Comparison of ENCODE assay signal across 33 cellular contexts in the genomic region with DNA sequence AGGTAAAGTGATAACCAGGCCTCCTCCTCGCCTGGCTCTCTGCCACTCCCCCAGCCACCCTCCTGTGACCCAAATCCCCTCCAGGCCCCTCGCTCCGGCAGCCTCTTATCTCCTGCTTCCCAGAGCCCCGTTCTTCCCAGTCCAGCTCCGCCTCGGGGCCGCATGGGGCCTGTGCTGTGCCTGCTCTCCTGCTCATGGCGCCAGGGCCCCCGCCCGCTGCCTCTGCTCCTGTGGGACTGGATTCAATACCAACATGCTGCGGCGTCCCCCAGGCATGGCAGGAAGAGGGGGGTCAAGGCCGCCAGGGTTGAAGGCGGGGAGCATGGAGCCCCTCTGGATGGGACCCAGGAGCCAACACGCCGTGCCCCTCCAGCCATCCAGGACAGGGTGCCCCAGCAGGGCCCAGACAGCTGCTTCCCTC.
DNase-seq lines count a peak whose midpoint lies in the region; ATAC-seq and TF ChIP-seq lines count a peak whose summit lies in the region.
"Had no signal": no experiment of that assay in that cellular context is flagged by ENCODE, and none has a peak within 500 bp of the region (broad histone marks: within the 10 kb centered on the region; RNA-seq: fewer than 3 reads in every experiment).

No MANE protein-coding gene starts in this region.

- H3K4ac ChIP-seq in mesendoderm (ENCODE audit: low read depth, low read length): no peak overlapping the region

- in situ Hi-C loops in G401 (cut with HindIII; ENCODE audit: low sequenced_read_pairs): no loop called here

- no peak overlapping the region for H3K23ac ChIP-seq in mesendoderm (ENCODE audit: low read length)

- no peak for ATAC-seq in HG03342 (IDR thresholded peaks at IDR 0.05; ENCODE audit: unreplicated experiment)
- ATAC-seq: HCT116; left colon; stimulated activated memory B cell treated with anti-CD40 and anti-IgM and Interleukin-4, amounts not matched to agents 10 μg/mL and 1 μg/mL and 100 μg/mL, for 72 hours had no signal

- peak; percentile 96 for DNase-seq in BE2C
- peak; percentile 37 for DNase-seq in G401 (ENCODE audit: low spot score)
- peak; percentile 26 for DNase-seq in cerebellum (ENCODE audit: low spot score)
- DNase-seq in mesendoderm: peak; percentile 66
- no peak for DNase-seq in Ammon's horn (ENCODE audit: low spot score)
- no peak for DNase-seq in occipital lobe (lab: John Stamatoyannopoulos, UW)
- no peak for DNase-seq in AG08395 (ENCODE audit: low spot score)
- DNase-seq: activated CD4-positive, alpha-beta memory T cell treated with anti-CD3 and anti-CD28 coated beads, Interleukin-2, amount 10 ng/mL, durations not matched to agents 7 days and 5 days; activated CD4-positive, alpha-beta T cell treated with anti-CD3 and anti-CD28 coated beads for 1 hour; activated CD8-positive, alpha-beta memory T cell treated with anti-CD3 and anti-CD28 coated beads, Interleukin-2, amount 50 U/mL, for 4 hours; activated naive CD4-positive, alpha-beta T cell treated with anti-CD3 and anti-CD28 coated beads, Interleukin-2, amount 10 ng/mL, durations not matched to agents 7 days and 5 days; cerebellar nuclear complex; COR-L47; DMS79; foreskin melanocyte; GF-D8; IMR-90; left colon; mesenchymal stem cell; MV-4-11; NCI-H1436 treated with DMSO at 0.1 percent for 48 hours; NCI-H2081 treated with DMSO at 0.1 percent for 48 hours; NCI-H774; stimulated activated CD4-positive, alpha-beta T cell treated with anti-CD3 and anti-CD28 coated beads, Interleukin-4, amount 100 ng/mL, for 24 hours; T-helper 2 cell; transverse colon had no signal

- H4K5ac ChIP-seq in mesendoderm (ENCODE audit: low read length): no peak overlapping the region

- no peak overlapping the region for H2AK5ac ChIP-seq in mesendoderm (ENCODE audit: low read length)

- H3K56ac ChIP-seq in mesendoderm (ENCODE audit: low read length): peak overlapping the region; percentile 36

- H3K79me2 ChIP-seq in mesendoderm (ENCODE audit: control insufficient read depth, insufficient read depth, low read length): no peaks in the 10 kb centered on the region

- no peaks in the 10 kb centered on the region for H3K9me3 ChIP-seq in BE2C
- H3K9me3 ChIP-seq: adrenal gland, prostate gland, transverse colon had no signal

- no peak overlapping the region for H3K18ac ChIP-seq in mesendoderm (ENCODE audit: low read length)

- H3K4me1 ChIP-seq in BE2C: peaks cover 41% of the 10 kb centered on the region
- H3K4me1 ChIP-seq in mesendoderm (ENCODE audit: control insufficient read depth, low read depth, low read length): peaks cover 2% of the 10 kb centered on the region
- H3K4me1 ChIP-seq: adrenal gland, prostate gland, transverse colon had no signal

- no peaks in the 10 kb centered on the region for H3K79me1 ChIP-seq in mesendoderm (ENCODE audit: low read length)

- no peak overlapping the region for H2BK15ac ChIP-seq in mesendoderm (replicated peaks; ENCODE audit: low read depth)

- H2BK120ac ChIP-seq in mesendoderm (ENCODE audit: low read depth, low read length): no peak overlapping the region

- H3K4me2 ChIP-seq in mesendoderm (ENCODE audit: low read length): no peak overlapping the region

- H2BK5ac ChIP-seq in mesendoderm (ENCODE audit: low read length): no peak overlapping the region

- TF ChIP-seq CTCF in BE2C (IDR thresholded peaks at IDR 0.05; ENCODE audit: low read depth, low read length): no peak

- H3K4me3 ChIP-seq in BE2C (ENCODE audit: low read depth, low read length): no peak overlapping the region
- H3K4me3 ChIP-seq in mesendoderm (ENCODE audit: low read length): no peak overlapping the region
- H3K4me3 ChIP-seq: adrenal gland, dorsolateral prefrontal cortex, prostate gland, transverse colon had no signal

- no peak overlapping the region for H3K27ac ChIP-seq in mesendoderm (ENCODE audit: low read depth, low read length)
- H3K27ac ChIP-seq: C4-2B, dorsolateral prefrontal cortex, prostate gland, transverse colon had no signal

- no peaks in the 10 kb centered on the region for H3K27me3 ChIP-seq in BE2C
- H3K27me3 ChIP-seq in mesendoderm (ENCODE audit: insufficient read depth, low read length, poor library complexity): no peaks in the 10 kb centered on the region
- H3K27me3 ChIP-seq: adrenal gland, dorsolateral prefrontal cortex, transverse colon had no signal

- H3K36me3 ChIP-seq in BE2C: no peaks in the 10 kb centered on the region
- H3K36me3 ChIP-seq in mesendoderm (ENCODE audit: control insufficient read depth, insufficient read depth, low read length): no peaks in the 10 kb centered on the region
- H3K36me3 ChIP-seq: adrenal gland, prostate gland, transverse colon had no signal

- H3K9ac ChIP-seq in mesendoderm (ENCODE audit: low read length): no peak overlapping the region

- no CpG with 5 or more reads among the region's 16 CpGs for WGBS in mesendoderm (ENCODE audit: extremely low coverage, insufficient coverage, low lambda C conversion rate)

- no peak overlapping the region for H4K8ac ChIP-seq in mesendoderm (ENCODE audit: low read depth, low read length)

Comparison
In these comparisons a context has a peak if more than half of its experiments do, and no peak if none do; other contexts are left out.
1. DNase-seq: peak in BE2C (single experiment), G401 (single experiment), cerebellum (single experiment) and mesendoderm (single experiment); none in Ammon's horn (single experiment), occipital lobe (single experiment) and AG08395 (single experiment).